Comparison of ENCODE assay signal across 11 cellular contexts in the genomic region with DNA sequence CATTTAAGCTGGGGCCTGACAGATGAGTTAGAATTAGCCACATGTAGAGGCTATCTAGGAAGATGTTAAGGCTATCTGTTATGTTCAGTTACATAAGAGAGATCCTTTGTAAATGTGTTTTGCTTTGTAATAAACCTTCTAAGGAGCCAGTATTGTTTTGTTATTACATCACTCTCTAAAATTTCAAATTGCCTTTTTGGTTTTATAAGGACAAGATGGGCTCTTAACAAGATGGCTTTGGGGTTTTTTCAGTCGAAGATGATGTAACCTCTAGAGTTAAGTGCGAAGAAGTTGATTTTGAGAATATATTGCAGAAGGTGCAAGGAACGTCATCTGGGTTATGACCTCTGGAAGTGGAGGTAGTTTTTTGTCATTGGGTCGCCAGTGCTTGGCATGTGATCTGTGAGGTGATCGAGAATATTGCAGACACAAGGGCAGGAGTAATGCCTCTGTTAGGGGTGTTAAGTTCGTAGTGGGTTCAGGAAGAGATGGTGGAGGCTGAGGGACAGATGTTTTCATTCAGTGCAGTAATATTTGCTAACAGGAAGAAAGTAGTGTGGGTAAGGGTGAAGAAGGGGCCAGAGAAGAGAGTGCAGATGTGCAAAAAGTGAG. TPM values are rescaled to one million over a fixed set of nuclear protein-coding genes. Genes with fewer than 3 reads are reported as not detected.
DNase-seq lines count a peak whose midpoint lies in the region; ATAC-seq, FAIRE-seq and TF ChIP-seq lines count a peak whose summit lies in the region.
"Had no signal": no experiment of that assay in that cellular context is flagged by ENCODE, and none has a peak within 500 bp of the region (broad histone marks: within the 10 kb centered on the region; RNA-seq: fewer than 3 reads in every experiment).

No MANE protein-coding gene starts in this region.

- H3K27ac ChIP-seq in A549 (no peak overlapping the region), MM.1S (ENCODE audit: low read length) (no peak overlapping the region)
- H3K27ac ChIP-seq: pancreas had no signal

- no peaks in the 10 kb centered on the region for H3K9me3 Mint-ChIP-seq in activated naive CD8-positive, alpha-beta T cell (ENCODE audit: low read depth)

- POLR2A ChIA-PET in A549 (lab: Yijun Ruan, JAX): interaction anchor here (1.2 kb wide), 1 partner anchor 175 kb away, joined by 4 read pairs; no protein-coding TSS in a partner anchor

- 86% methylated on average over 6 of the region's 6 CpGs for WGBS in A549 (ENCODE audit: missing lambda C conversion rate)

- TF ChIP-seq EP300 in A549 (IDR thresholded peaks at IDR 0.05): no peak

- peak; percentile 97 for FAIRE-seq in A549 (lab: Jason Lieb, UNC)
- FAIRE-seq: pancreas had no signal

- peak overlapping the region; percentile 25 for H3K27ac Mint-ChIP-seq in activated naive CD8-positive, alpha-beta T cell

- DNase-seq in A549 (ENCODE audit: low read depth in 1 of 2, low spot score in 1 of 2): no peak
- DNase-seq in GM04504 (ENCODE audit: low read depth): peak; percentile 35
- DNase-seq in GM10266 (ENCODE audit: extremely low spot score): no peak
- no peak for DNase-seq in MM.1S
- DNase-seq in pons (ENCODE audit: low spot score): no peak
- DNase-seq in activated CD8-positive, alpha-beta memory T cell treated with anti-CD3 and anti-CD28 coated beads, Interleukin-2, amount 50 U/mL, for 48 hours: no peak
- DNase-seq: NCI-H2107, pancreas had no signal

- H3K9me2 ChIP-seq in MM.1S (replicated peaks; ENCODE audit: insufficient read depth, low read length): no peaks in the 10 kb centered on the region

- H3K36me3 Mint-ChIP-seq in activated naive CD8-positive, alpha-beta T cell: peaks cover 5% of the 10 kb centered on the region

- H3K27me3 ChIP-seq in iPS-15b (ENCODE audit: control insufficient read depth, insufficient read depth, low read length): no peaks in the 10 kb centered on the region
- no peaks in the 10 kb centered on the region for H3K27me3 ChIP-seq in MM.1S (replicated peaks; ENCODE audit: insufficient read depth, low read length)
- H3K27me3 ChIP-seq: pancreas had no signal

- peak overlapping the region; percentile 16 for H3K9ac ChIP-seq in iPS-15b (ENCODE audit: low read depth, low read length)
- no peak overlapping the region for H3K9ac ChIP-seq in MM.1S (ENCODE audit: low read length)

- ATAC-seq in A549: no peak
- ATAC-seq: HCT116, pancreas had no signal

- H3K4me1 ChIP-seq in A549 (peaks cover 81% of the 10 kb centered on the region), iPS-15b (ENCODE audit: control insufficient read depth, insufficient read depth, low read length) (peaks cover 6% of the 10 kb centered on the region), MM.1S (ENCODE audit: low read length) (no peaks in the 10 kb centered on the region)

- peaks cover 73% of the 10 kb centered on the region for H4K20me1 ChIP-seq in MM.1S (ENCODE audit: insufficient read depth, low read length)

- peaks cover 84% of the 10 kb centered on the region for H3K4me1 Mint-ChIP-seq in activated naive CD8-positive, alpha-beta T cell (ENCODE audit: low read depth)

- no peaks in the 10 kb centered on the region for H3K36me3 ChIP-seq in iPS-15b (ENCODE audit: control insufficient read depth, insufficient read depth, low read length)
- no peaks in the 10 kb centered on the region for H3K36me3 ChIP-seq in MM.1S (replicated peaks; ENCODE audit: insufficient read depth, low read length)
- H3K36me3 ChIP-seq: pancreas had no signal

- no peak for TF ChIP-seq RAD21 in A549 (conservative IDR thresholded peaks at IDR 0.05 in 1 of 2, IDR thresholded peaks at IDR 0.05 in 1 of 2)

- CTCF ChIA-PET in A549 (lab: Yijun Ruan, JAX): interaction anchor here (0.8 to 1.8 kb wide), 9 partner anchors 9 to 407 kb away, joined by 3 to 4 read pairs (median 4); no protein-coding TSS in a partner anchor

- no peaks in the 10 kb centered on the region for H3K9me3 ChIP-seq in A549
- no peaks in the 10 kb centered on the region for H3K9me3 ChIP-seq in iPS-15b (ENCODE audit: control insufficient read depth, insufficient read depth, low read length)
- no peaks in the 10 kb centered on the region for H3K9me3 ChIP-seq in MM.1S (replicated peaks; ENCODE audit: insufficient read depth, low read length)
- H3K9me3 ChIP-seq: pancreas had no signal

- H3K27me3 Mint-ChIP-seq in activated naive CD8-positive, alpha-beta T cell: no peaks in the 10 kb centered on the region

- TF ChIP-seq CTCF in A549 (IDR thresholded peaks at IDR 0.05) (no peak), GM10266 (IDR thresholded peaks at IDR 0.05; ENCODE audit: control insufficient read depth, insufficient read depth, low read depth, missing control alignments) (no peak), MM.1S (IDR thresholded peaks at IDR 0.05; ENCODE audit: low read length) (no peak)

- H2AFZ ChIP-seq in MM.1S (ENCODE audit: low read length): no peak overlapping the region

- H3K4me3 Mint-ChIP-seq in activated naive CD8-positive, alpha-beta T cell: peak overlapping the region; percentile 49

- H3K79me2 ChIP-seq in MM.1S (ENCODE audit: low read length): peaks cover 100% of the 10 kb centered on the region

- H3K4me3 ChIP-seq in A549 (no peak overlapping the region), iPS-15b (ENCODE audit: low read depth, low read length) (no peak overlapping the region), MM.1S (ENCODE audit: low read length) (no peak overlapping the region)
- H3K4me3 ChIP-seq: pancreas had no signal

- H3K4me2 ChIP-seq in A549 (peak overlapping the region; percentile 6; the same call in 2 of the 3 replicates), MM.1S (ENCODE audit: low read depth, low read length) (no peak overlapping the region)

- no peak for TF ChIP-seq POLR2A in A549 (IDR thresholded peaks at IDR 0.05; ENCODE audit: low read length)

- H3F3A ChIP-seq in MM.1S (ENCODE audit: insufficient read depth, low read length): peaks cover 4% of the 10 kb centered on the region; the same call in 1 of the 2 replicates

TF ChIP-seq in A549, 52 proteins besides CTCF, POLR2A, EP300 and RAD21 (continues in another document):
- no peak for TF ChIP-seq POLR2AphosphoS2 (conservative IDR thresholded peaks at IDR 0.05; ENCODE audit: low read length)
- no peak for TF ChIP-seq TFCP2L1 (CRISPR knock-in tag; IDR thresholded peaks at IDR 0.05)
- no peak for TF ChIP-seq TP53 (CRISPR knock-in tag; IDR thresholded peaks at IDR 0.05)
- TF ChIP-seq SREBF2 (IDR thresholded peaks at IDR 0.05): no peak
- TF ChIP-seq CBX2 (IDR thresholded peaks at IDR 0.05; ENCODE audit: borderline replicate concordance, low read depth): no peak
- TF ChIP-seq FOXS1 (CRISPR knock-in tag; IDR thresholded peaks at IDR 0.05): no peak
- TF ChIP-seq EHMT2 (IDR thresholded peaks at IDR 0.05; ENCODE audit: low read depth): no peak
- TF ChIP-seq, protein P1, sequence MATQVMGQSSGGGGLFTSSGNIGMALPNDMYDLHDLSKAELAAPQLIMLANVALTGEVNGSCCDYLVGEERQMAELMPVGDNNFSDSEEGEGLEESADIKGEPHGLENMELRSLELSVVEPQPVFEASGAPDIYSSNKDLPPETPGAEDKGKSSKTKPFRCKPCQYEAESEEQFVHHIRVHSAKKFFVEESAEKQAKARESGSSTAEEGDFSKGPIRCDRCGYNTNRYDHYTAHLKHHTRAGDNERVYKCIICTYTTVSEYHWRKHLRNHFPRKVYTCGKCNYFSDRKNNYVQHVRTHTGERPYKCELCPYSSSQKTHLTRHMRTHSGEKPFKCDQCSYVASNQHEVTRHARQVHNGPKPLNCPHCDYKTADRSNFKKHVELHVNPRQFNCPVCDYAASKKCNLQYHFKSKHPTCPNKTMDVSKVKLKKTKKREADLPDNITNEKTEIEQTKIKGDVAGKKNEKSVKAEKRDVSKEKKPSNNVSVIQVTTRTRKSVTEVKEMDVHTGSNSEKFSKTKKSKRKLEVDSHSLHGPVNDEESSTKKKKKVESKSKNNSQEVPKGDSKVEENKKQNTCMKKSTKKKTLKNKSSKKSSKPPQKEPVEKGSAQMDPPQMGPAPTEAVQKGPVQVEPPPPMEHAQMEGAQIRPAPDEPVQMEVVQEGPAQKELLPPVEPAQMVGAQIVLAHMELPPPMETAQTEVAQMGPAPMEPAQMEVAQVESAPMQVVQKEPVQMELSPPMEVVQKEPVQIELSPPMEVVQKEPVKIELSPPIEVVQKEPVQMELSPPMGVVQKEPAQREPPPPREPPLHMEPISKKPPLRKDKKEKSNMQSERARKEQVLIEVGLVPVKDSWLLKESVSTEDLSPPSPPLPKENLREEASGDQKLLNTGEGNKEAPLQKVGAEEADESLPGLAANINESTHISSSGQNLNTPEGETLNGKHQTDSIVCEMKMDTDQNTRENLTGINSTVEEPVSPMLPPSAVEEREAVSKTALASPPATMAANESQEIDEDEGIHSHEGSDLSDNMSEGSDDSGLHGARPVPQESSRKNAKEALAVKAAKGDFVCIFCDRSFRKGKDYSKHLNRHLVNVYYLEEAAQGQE (IDR thresholded peaks at IDR 0.05): no peak
- TF ChIP-seq, protein P2, sequence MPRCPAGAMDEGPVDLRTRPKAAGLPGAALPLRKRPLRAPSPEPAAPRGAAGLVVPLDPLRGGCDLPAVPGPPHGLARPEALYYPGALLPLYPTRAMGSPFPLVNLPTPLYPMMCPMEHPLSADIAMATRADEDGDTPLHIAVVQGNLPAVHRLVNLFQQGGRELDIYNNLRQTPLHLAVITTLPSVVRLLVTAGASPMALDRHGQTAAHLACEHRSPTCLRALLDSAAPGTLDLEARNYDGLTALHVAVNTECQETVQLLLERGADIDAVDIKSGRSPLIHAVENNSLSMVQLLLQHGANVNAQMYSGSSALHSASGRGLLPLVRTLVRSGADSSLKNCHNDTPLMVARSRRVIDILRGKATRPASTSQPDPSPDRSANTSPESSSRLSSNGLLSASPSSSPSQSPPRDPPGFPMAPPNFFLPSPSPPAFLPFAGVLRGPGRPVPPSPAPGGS (IDR thresholded peaks at IDR 0.05): no peak
- TF ChIP-seq HOXB13 (CRISPR knock-in tag; IDR thresholded peaks at IDR 0.05; ENCODE audit: low read depth): no peak
- TF ChIP-seq RNF2 (IDR thresholded peaks at IDR 0.05; ENCODE audit: borderline replicate concordance, low read depth): no peak
- TF ChIP-seq, protein P3, sequence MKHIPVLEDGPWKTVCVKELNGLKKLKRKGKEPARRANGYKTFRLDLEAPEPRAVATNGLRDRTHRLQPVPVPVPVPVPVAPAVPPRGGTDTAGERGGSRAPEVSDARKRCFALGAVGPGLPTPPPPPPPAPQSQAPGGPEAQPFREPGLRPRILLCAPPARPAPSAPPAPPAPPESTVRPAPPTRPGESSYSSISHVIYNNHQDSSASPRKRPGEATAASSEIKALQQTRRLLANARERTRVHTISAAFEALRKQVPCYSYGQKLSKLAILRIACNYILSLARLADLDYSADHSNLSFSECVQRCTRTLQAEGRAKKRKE (CRISPR knock-in tag; IDR thresholded peaks at IDR 0.05; ENCODE audit: low read depth): no peak
- TF ChIP-seq PHF8 (IDR thresholded peaks at IDR 0.05; ENCODE audit: borderline replicate concordance, low read depth): no peak
- TF ChIP-seq SMC3 (IDR thresholded peaks at IDR 0.05): no peak

RNA-seq across cellular contexts. Expression of a gene that starts 12.7 kb away (rescaled TPM):
- 264 and 278 TPM in 2 replicates for polyA plus RNA-seq in A549 (2011; rRNA removed)
- 272 and 304 TPM in 2 replicates for polyA plus RNA-seq in A549 (2012; cell fraction: cytosol; rRNA removed)
- polyA plus RNA-seq in A549 (2012; cell fraction: nucleus; rRNA removed): 99.0 and 113 TPM in 2 replicates
- polyA plus RNA-seq in A549 (2017; fragmentation: RNase III; extraction: RNeasy Plus Mini Kit Qiagen cat#74134 plus additional on column Dnase treatment): 227 to 253 TPM (median 241 TPM) in 3 replicates
- 269 and 305 TPM in 2 replicates for polyA minus RNA-seq in A549 (2011; rRNA and poly(A)+ RNA removed)
